1 cellular context compared by ENCODE assay signal in the genomic region with DNA sequence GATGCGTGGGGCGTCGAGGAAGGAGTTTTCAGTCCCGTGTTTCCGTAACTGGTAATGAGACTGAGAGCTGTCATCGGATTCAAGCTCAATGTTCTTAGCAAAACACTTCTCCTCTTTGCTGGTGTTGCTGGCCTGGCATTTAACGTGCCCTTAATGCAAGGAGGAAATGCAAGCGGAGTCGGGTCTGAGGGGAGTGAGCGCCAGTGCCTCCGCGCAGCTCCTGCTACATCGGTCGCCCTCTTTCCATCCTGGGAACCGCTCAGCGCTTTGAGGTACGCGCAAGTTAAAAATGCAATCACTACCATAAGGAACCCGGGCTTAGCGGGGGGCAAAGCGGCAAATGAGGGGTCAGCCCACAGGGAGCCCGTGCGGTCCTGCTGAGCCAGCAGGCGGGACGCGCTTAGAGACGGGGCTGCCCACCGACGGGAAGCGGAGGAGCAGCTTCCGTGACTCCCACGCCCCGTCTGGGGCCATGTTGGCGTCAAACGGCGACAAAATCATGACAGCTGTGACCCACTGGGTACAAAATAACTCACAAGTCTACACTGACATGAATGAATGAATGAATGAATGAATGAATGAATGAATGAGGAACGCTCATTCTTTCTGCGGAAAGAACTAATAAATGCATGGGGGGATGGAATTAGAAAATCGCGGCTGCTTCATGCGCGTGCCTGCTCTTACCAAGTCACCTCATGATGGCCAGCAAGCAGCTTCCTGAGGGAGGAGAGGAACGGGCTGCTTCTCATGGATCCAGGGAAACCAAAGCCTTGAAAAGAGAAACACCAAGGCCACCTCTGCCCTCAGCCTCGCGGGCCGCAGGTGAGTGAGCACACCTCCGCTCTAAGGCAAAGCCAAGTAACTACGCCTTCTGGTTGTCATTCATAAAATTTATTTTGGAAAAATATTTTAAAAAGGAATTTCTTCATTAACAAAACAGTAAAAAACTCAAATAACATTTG.
TF ChIP-seq lines count a peak whose summit lies in the region.

No MANE protein-coding gene starts in this region.

TF ChIP-seq in A549, 52 proteins besides CTCF, POLR2A, EP300 and RAD21:
- TF ChIP-seq ZNF302 (CRISPR knock-in tag; IDR thresholded peaks at IDR 0.05) = no peak
- TF ChIP-seq KDM5A (IDR thresholded peaks at IDR 0.05) = no peak
- no peak for TF ChIP-seq FOXS1 (CRISPR knock-in tag; IDR thresholded peaks at IDR 0.05)
- no peak for TF ChIP-seq POLR2AphosphoS2 (conservative IDR thresholded peaks at IDR 0.05; ENCODE audit: low read length)
- no peak for TF ChIP-seq BHLHE40 (IDR thresholded peaks at IDR 0.05; ENCODE audit: low read depth, low read length)
- no peak for TF ChIP-seq TP53 (CRISPR knock-in tag; IDR thresholded peaks at IDR 0.05)
- TF ChIP-seq ZC3H11A (IDR thresholded peaks at IDR 0.05) = no peak
- TF ChIP-seq HMGXB4 (CRISPR knock-in tag; IDR thresholded peaks at IDR 0.05; ENCODE audit: borderline replicate concordance) = no peak
- no peak for TF ChIP-seq HOXA7 (CRISPR knock-in tag; IDR thresholded peaks at IDR 0.05)
- TF ChIP-seq RARB (CRISPR knock-in tag; IDR thresholded peaks at IDR 0.05) = no peak
- TF ChIP-seq MAFK (IDR thresholded peaks at IDR 0.05; ENCODE audit: partially characterized antibody) = no peak
- no peak for TF ChIP-seq CHD2 (IDR thresholded peaks at IDR 0.05; ENCODE audit: low read length, partially characterized antibody)
- TF ChIP-seq ESRRA (IDR thresholded peaks at IDR 0.05; ENCODE audit: borderline replicate concordance, low read length) = no peak
- no peak for TF ChIP-seq BCL3 (IDR thresholded peaks at IDR 0.05)
- no peak for TF ChIP-seq HDAC2 (IDR thresholded peaks at IDR 0.05)
- TF ChIP-seq FOSB (CRISPR knock-in tag; IDR thresholded peaks at IDR 0.05) = no peak
- no peak for TF ChIP-seq CBX2 (IDR thresholded peaks at IDR 0.05; ENCODE audit: borderline replicate concordance, low read depth)
- no peak for TF ChIP-seq CEBPB (IDR thresholded peaks at IDR 0.05)
- TF ChIP-seq, protein P1, sequence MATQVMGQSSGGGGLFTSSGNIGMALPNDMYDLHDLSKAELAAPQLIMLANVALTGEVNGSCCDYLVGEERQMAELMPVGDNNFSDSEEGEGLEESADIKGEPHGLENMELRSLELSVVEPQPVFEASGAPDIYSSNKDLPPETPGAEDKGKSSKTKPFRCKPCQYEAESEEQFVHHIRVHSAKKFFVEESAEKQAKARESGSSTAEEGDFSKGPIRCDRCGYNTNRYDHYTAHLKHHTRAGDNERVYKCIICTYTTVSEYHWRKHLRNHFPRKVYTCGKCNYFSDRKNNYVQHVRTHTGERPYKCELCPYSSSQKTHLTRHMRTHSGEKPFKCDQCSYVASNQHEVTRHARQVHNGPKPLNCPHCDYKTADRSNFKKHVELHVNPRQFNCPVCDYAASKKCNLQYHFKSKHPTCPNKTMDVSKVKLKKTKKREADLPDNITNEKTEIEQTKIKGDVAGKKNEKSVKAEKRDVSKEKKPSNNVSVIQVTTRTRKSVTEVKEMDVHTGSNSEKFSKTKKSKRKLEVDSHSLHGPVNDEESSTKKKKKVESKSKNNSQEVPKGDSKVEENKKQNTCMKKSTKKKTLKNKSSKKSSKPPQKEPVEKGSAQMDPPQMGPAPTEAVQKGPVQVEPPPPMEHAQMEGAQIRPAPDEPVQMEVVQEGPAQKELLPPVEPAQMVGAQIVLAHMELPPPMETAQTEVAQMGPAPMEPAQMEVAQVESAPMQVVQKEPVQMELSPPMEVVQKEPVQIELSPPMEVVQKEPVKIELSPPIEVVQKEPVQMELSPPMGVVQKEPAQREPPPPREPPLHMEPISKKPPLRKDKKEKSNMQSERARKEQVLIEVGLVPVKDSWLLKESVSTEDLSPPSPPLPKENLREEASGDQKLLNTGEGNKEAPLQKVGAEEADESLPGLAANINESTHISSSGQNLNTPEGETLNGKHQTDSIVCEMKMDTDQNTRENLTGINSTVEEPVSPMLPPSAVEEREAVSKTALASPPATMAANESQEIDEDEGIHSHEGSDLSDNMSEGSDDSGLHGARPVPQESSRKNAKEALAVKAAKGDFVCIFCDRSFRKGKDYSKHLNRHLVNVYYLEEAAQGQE (IDR thresholded peaks at IDR 0.05) = no peak
- no peak for TF ChIP-seq NFE2L2 (conservative IDR thresholded peaks at IDR 0.05; ENCODE audit: low read length)
